1 cellular context compared by ENCODE assay signal in genomic region chr9:111098093-111098492, GRCh38.
TF ChIP-seq lines count a peak whose summit lies in the region.

No MANE protein-coding gene starts in this region.

TF ChIP-seq in H1, 55 proteins besides CTCF, POLR2A, EP300 and RAD21 (continued from another document):
- TF ChIP-seq HDAC2 (IDR thresholded peaks at IDR 0.05; ENCODE audit: borderline replicate concordance in 1 of 2, low read depth in 2 of 2, low read length in 2 of 2): no peak
- TF ChIP-seq SUZ12 (IDR thresholded peaks at IDR 0.05; ENCODE audit: low read length): no peak
- no peak for TF ChIP-seq ZNF274 (IDR thresholded peaks at IDR 0.05; ENCODE audit: borderline replicate concordance, extremely low read depth, low read length)
- TF ChIP-seq CBX8 (IDR thresholded peaks at IDR 0.05; ENCODE audit: borderline replicate concordance, low read depth, low read length): no peak
- TF ChIP-seq BACH1 (IDR thresholded peaks at IDR 0.05; ENCODE audit: low read length): no peak
- TF ChIP-seq GTF2F1 (IDR thresholded peaks at IDR 0.05; ENCODE audit: borderline replicate concordance, low read depth, low read length): no peak
- no peak for TF ChIP-seq FOSL1 (IDR thresholded peaks at IDR 0.05; ENCODE audit: insufficient read depth, low read depth, low read length)
- TF ChIP-seq EGR1 (IDR thresholded peaks at IDR 0.05; ENCODE audit: borderline replicate concordance, low read depth, low read length): no peak
